Comparison of ENCODE assay signal across 18 cellular contexts in the genomic region with DNA sequence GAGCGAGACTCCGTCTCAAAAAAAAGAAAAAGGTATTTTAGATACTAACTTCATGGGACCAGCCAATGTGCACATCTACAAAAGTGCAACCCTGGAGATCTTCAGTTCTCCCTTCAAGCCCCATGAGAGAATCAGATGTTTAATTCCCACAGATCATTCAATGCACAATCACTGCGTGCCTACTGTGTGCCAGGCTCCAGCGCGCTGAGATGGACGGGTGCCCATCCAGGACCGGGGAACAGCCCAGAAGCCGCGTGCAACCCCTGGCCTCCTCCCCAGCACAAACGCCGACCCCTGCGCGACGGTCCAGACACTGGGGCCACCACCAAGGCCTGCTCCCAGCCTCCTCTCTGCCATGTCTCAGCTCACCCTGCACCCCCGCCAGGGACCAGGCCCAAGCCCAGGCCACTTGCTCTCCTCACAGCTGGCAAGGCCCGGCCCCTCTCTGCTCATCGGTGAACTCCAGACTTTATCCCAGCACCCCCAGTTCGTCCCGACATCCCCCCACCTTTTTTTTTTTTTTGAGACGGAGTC. TPM values are rescaled to one million over a fixed set of nuclear protein-coding genes. Genes with fewer than 3 reads are reported as not detected.
A peak's percentile ranks its signal among the peaks of the same experiment; 100 is the strongest.
DNase-seq lines count a peak whose midpoint lies in the region; ATAC-seq and TF ChIP-seq lines count a peak whose summit lies in the region.
"Had no signal": no experiment of that assay in that cellular context is flagged by ENCODE, and none has a peak within 500 bp of the region (broad histone marks: within the 10 kb centered on the region; RNA-seq: fewer than 3 reads in every experiment).

No MANE protein-coding gene starts in this region.

- H3K27me3 ChIP-seq in osteoblast (ENCODE audit: insufficient read depth, low read length) = no peaks in the 10 kb centered on the region
- H3K27me3 ChIP-seq: BLaER1 treated with 17β-estradiol and CSF1 and Interleukin-3, amounts not matched to agents 10 nM and 100 nM had no signal

- no peak overlapping the region for H3K4me3 ChIP-seq in osteoblast (ENCODE audit: insufficient read depth, low read length)
- H3K4me3 ChIP-seq: BLaER1 treated with 17β-estradiol and CSF1 and Interleukin-3, amounts not matched to agents 10 nM and 100 nM had no signal

- no peak overlapping the region for H3K27ac Mint-ChIP-seq in chondrocyte (ENCODE audit: unreplicated experiment)
- H3K27ac Mint-ChIP-seq: B cell; CD8-positive, alpha-beta T cell; H9 had no signal

- H3K4me3 Mint-ChIP-seq in chondrocyte (ENCODE audit: unreplicated experiment) = no peak overlapping the region
- H3K4me3 Mint-ChIP-seq: B cell; CD8-positive, alpha-beta T cell; H9 had no signal

- ATAC-seq in GM19328 (IDR thresholded peaks at IDR 0.05; ENCODE audit: unreplicated experiment) (no peak), GM21737 (IDR thresholded peaks at IDR 0.05; ENCODE audit: unreplicated experiment) (no peak)
- ATAC-seq: CD8-positive, alpha-beta T cell had no signal

- peak; percentile 47 for DNase-seq in activated effector memory CD4-positive, alpha-beta T cell treated with anti-CD3 and anti-CD28 coated beads, Interleukin-2, amount 50 U/mL, for 16 hours
- no peak for DNase-seq in activated effector memory CD4-positive, alpha-beta T cell treated with Interleukin-2 at 50 U/mL for 16 hours
- DNase-seq in GM03348 (ENCODE audit: low spot score) = peak; percentile 3
- peak; percentile 93 for DNase-seq in chondrocyte (ENCODE audit: low spot score)
- DNase-seq in osteoblast (ENCODE audit: insufficient read length, low spot score, missing footprints) = peak; percentile 89
- DNase-seq: Calu3; CD8-positive, alpha-beta T cell; DMS 273 treated with DMSO at 0.1 percent for 48 hours; DMS53; DND-41; EL; GOT3; H9 had no signal

- H3K4me2 ChIP-seq in osteoblast (ENCODE audit: insufficient read depth, low read length) = no peak overlapping the region
- H3K4me2 ChIP-seq: BLaER1 treated with 17β-estradiol and CSF1 and Interleukin-3, amounts not matched to agents 10 nM and 100 nM had no signal

- peaks cover 33% of the 10 kb centered on the region for H4K20me1 ChIP-seq in osteoblast (ENCODE audit: insufficient read depth, low read length)

- H3K36me3 Mint-ChIP-seq in chondrocyte (ENCODE audit: low read depth) = peaks cover 2% of the 10 kb centered on the region

- no peaks in the 10 kb centered on the region for H3K4me1 ChIP-seq in osteoblast (ENCODE audit: insufficient read depth, low read length)

- H2AFZ ChIP-seq in osteoblast (ENCODE audit: low read length) = no peak overlapping the region

- H3K9me3 ChIP-seq in osteoblast (ENCODE audit: low read depth, low read length) = no peaks in the 10 kb centered on the region

- H3K27me3 Mint-ChIP-seq in chondrocyte (ENCODE audit: low read depth) = no peaks in the 10 kb centered on the region
- H3K27me3 Mint-ChIP-seq: B cell, IgD-negative memory B cell had no signal

- no peak overlapping the region for H3K27ac ChIP-seq in osteoblast (ENCODE audit: low read depth, low read length)
- H3K27ac ChIP-seq: BLaER1 treated with 17β-estradiol and CSF1 and Interleukin-3, amounts not matched to agents 10 nM and 100 nM had no signal

- no peak for TF ChIP-seq CTCF in chondrocyte (IDR thresholded peaks at IDR 0.05)
- TF ChIP-seq CTCF in osteoblast (IDR thresholded peaks at IDR 0.05; ENCODE audit: extremely low read depth, low read depth, low read length) = no peak

- peaks cover 26% of the 10 kb centered on the region for H3K4me1 Mint-ChIP-seq in chondrocyte (ENCODE audit: low read depth)

- no peaks in the 10 kb centered on the region for H3K36me3 ChIP-seq in osteoblast (ENCODE audit: insufficient read depth, low read length)

- H3K9me3 Mint-ChIP-seq in chondrocyte (ENCODE audit: low read depth) = no peaks in the 10 kb centered on the region
- H3K9me3 Mint-ChIP-seq: CD8-positive, alpha-beta T cell; H9; IgD-negative memory B cell had no signal

- H3K79me2 ChIP-seq in osteoblast (ENCODE audit: insufficient read depth, low read length) = peaks cover 64% of the 10 kb centered on the region

RNA-seq across cellular contexts. Expression of a gene that starts 5.3 kb away (rescaled TPM):
- total RNA-seq in chondrocyte = 61.0 to 66.2 TPM (median 65.9 TPM) in 3 replicates
- 57.5 and 57.8 TPM in 2 replicates for total RNA-seq in osteoblast

RNA-seq across cellular contexts. Expression of a gene that starts 40.8 kb away (rescaled TPM):
- total RNA-seq in chondrocyte (32.8 to 127 TPM (median 125 TPM) in 3 replicates), osteoblast (82.5 and 84.6 TPM in 2 replicates)
